In genomic region chr4:134687646-134688628, GRCh38 we compare ENCODE assay signal across 23 cellular contexts.
"Had no signal": no experiment of that assay in that cellular context is flagged by ENCODE, and none has a peak within 500 bp of the region (broad histone marks: within the 10 kb centered on the region; RNA-seq: fewer than 3 reads in every experiment).

No MANE protein-coding gene starts in this region.

- H3K36me3 Mint-ChIP-seq: activated CD8-positive, alpha-beta memory T cell treated with anti-CD3 and anti-CD28 coated beads, Interleukin-2, amount 10 ng/mL, durations not matched to agents 7 days and 5 days; activated naive CD8-positive, alpha-beta T cell treated with anti-CD3 and anti-CD28 coated beads for 36 hours; memory B cell; naive thymus-derived CD8-positive, alpha-beta T cell; type B pancreatic cell had no signal

- H3K27me3 Mint-ChIP-seq: activated CD4-positive, alpha-beta memory T cell treated with anti-CD3 and anti-CD28 coated beads, Interleukin-2, amount 10 ng/mL, durations not matched to agents 7 days and 5 days; activated CD8-positive, alpha-beta memory T cell treated with anti-CD3 and anti-CD28 coated beads, Interleukin-2, amount 10 ng/mL, durations not matched to agents 7 days and 5 days; activated naive CD8-positive, alpha-beta T cell treated with anti-CD3 and anti-CD28 coated beads for 36 hours; memory B cell; naive thymus-derived CD8-positive, alpha-beta T cell; stimulated activated naive CD8-positive, alpha-beta T cell treated with anti-CD3 and anti-CD28 coated beads, Interleukin-15, amount 100 ng/mL, for 72 hours; type B pancreatic cell had no signal

- ATAC-seq: activated CD8-positive, alpha-beta memory T cell treated with anti-CD3 and anti-CD28 coated beads, Interleukin-2, amount 10 ng/mL, durations not matched to agents 7 days and 5 days; body of pancreas; esophagus mucosa; gastroesophageal sphincter; heart left ventricle; left ventricle myocardium superior; naive thymus-derived CD8-positive, alpha-beta T cell; stimulated activated naive CD8-positive, alpha-beta T cell treated with anti-CD3 and anti-CD28 coated beads, Interleukin-15, amount 100 ng/mL, for 72 hours had no signal

- H3K27me3 ChIP-seq: body of pancreas, gastroesophageal sphincter, heart left ventricle, neutrophil had no signal

- H3K4me1 Mint-ChIP-seq: activated CD4-positive, alpha-beta memory T cell treated with anti-CD3 and anti-CD28 coated beads, Interleukin-2, amount 10 ng/mL, durations not matched to agents 7 days and 5 days; activated CD8-positive, alpha-beta memory T cell treated with anti-CD3 and anti-CD28 coated beads, Interleukin-2, amount 10 ng/mL, durations not matched to agents 7 days and 5 days; activated naive CD8-positive, alpha-beta T cell treated with anti-CD3 and anti-CD28 coated beads for 36 hours; memory B cell; naive thymus-derived CD8-positive, alpha-beta T cell; stimulated activated naive CD8-positive, alpha-beta T cell treated with anti-CD3 and anti-CD28 coated beads, Interleukin-15, amount 100 ng/mL, for 72 hours had no signal

- H3K4me3 ChIP-seq: body of pancreas, gastroesophageal sphincter, heart left ventricle had no signal

- H3K27ac ChIP-seq: body of pancreas, gastroesophageal sphincter, heart left ventricle, neutrophil had no signal

- H3K27ac Mint-ChIP-seq: activated CD4-positive, alpha-beta memory T cell treated with anti-CD3 and anti-CD28 coated beads, Interleukin-2, amount 10 ng/mL, durations not matched to agents 7 days and 5 days; activated CD8-positive, alpha-beta memory T cell treated with anti-CD3 and anti-CD28 coated beads, Interleukin-2, amount 10 ng/mL, durations not matched to agents 7 days and 5 days; activated naive CD8-positive, alpha-beta T cell treated with anti-CD3 and anti-CD28 coated beads for 36 hours; memory B cell; naive thymus-derived CD8-positive, alpha-beta T cell; stimulated activated naive CD8-positive, alpha-beta T cell treated with anti-CD3 and anti-CD28 coated beads, Interleukin-15, amount 100 ng/mL, for 72 hours; type B pancreatic cell had no signal

- H3K4me3 Mint-ChIP-seq: activated CD4-positive, alpha-beta memory T cell treated with anti-CD3 and anti-CD28 coated beads, Interleukin-2, amount 10 ng/mL, durations not matched to agents 7 days and 5 days; activated CD8-positive, alpha-beta memory T cell treated with anti-CD3 and anti-CD28 coated beads, Interleukin-2, amount 10 ng/mL, durations not matched to agents 7 days and 5 days; activated naive CD8-positive, alpha-beta T cell treated with anti-CD3 and anti-CD28 coated beads for 36 hours; memory B cell; naive thymus-derived CD8-positive, alpha-beta T cell; stimulated activated naive CD8-positive, alpha-beta T cell treated with anti-CD3 and anti-CD28 coated beads, Interleukin-15, amount 100 ng/mL, for 72 hours; type B pancreatic cell had no signal

- H3K36me3 ChIP-seq: gastroesophageal sphincter, heart left ventricle, neutrophil had no signal

- H3K4me1 ChIP-seq: body of pancreas, gastroesophageal sphincter, heart left ventricle had no signal

- DNase-seq: activated CD4-positive, alpha-beta memory T cell treated with anti-CD3 and anti-CD28 coated beads, Interleukin-2, amount 10 ng/mL, durations not matched to agents 7 days and 5 days; activated CD4-positive, alpha-beta T cell treated with anti-CD3 and anti-CD28 coated beads for 48 hours; activated CD4-positive, CD25-positive, alpha-beta regulatory T cell; activated CD8-positive, alpha-beta memory T cell treated with anti-CD3 and anti-CD28 coated beads, Interleukin-2, amount 10 ng/mL, durations not matched to agents 7 days and 5 days; activated naive CD4-positive, alpha-beta T cell; activated naive CD8-positive, alpha-beta T cell treated with anti-CD3 and anti-CD28 coated beads for 36 hours; amygdala; body of pancreas; heart left ventricle; left ventricle myocardium superior; naive thymus-derived CD8-positive, alpha-beta T cell; retina; SK-N-SH; stimulated activated CD4-positive, alpha-beta T cell treated with anti-CD3 and anti-CD28 coated beads, Interleukin-12 subunit alpha, Interleukin-12 subunit beta, amount 100 ng/mL, for 4 hours; stimulated activated CD4-positive, alpha-beta T cell treated with anti-CD3 and anti-CD28 coated beads, Interleukin-1b, Interleukin-23, amount 100 ng/mL, for 48 hours; stimulated activated naive CD8-positive, alpha-beta T cell treated with anti-CD3 and anti-CD28 coated beads, Interleukin-15, amount 100 ng/mL, for 72 hours; T-helper 1 cell; T-helper 9 cell had no signal

- H3K9me3 ChIP-seq: body of pancreas, heart left ventricle, neutrophil, SK-N-SH had no signal
